Comparison of ENCODE assay signal across 8 cellular contexts in the genomic region with DNA sequence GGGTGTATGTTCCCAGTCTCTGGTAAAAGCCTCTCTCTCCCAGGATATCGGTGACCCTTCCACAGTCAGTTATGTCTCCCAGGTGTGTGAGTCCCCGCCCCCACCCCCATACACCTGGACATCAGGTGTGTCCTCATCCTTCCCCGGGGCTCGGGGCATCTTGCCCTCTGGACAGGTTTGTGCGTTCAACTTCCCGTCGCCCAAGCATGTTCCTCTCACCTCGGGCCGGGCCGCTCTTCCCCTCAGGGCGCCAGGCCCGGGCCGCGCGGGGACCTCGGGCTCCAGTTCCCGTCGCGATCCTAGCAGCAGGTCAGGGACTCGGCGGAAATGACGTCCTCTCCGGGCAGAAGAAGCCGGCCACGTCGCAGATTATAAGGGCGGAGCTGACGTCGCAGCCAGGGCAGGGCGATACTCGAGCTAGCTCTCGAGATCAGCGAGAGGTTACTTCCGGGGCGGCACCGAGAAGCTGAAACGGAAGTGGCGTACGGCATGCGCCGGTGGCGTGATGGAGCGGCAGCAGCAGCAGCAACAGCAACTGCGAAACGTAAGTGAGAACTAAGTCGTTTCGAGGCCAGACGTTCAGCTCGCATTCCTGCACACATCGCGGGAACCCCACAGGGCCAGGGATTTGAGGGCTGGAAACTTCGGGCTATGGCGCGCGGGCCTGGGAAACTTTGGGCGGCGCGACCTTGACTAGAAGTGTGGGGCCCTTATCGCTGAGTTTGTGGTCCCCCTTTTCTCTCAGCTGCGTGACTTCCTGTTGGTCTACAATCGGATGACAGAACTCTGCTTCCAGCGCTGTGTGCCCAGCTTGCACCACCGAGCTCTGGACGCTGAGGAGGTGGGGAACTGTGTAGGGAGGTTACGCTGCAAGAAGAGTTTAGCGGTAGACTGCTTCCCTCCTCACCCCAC. TPM values are rescaled to one million over a fixed set of nuclear protein-coding genes. Genes with fewer than 3 reads are reported as not detected.
DNase-seq lines count a peak whose midpoint lies in the region; ATAC-seq, FAIRE-seq and TF ChIP-seq lines count a peak whose summit lies in the region.

A gene with protein sequence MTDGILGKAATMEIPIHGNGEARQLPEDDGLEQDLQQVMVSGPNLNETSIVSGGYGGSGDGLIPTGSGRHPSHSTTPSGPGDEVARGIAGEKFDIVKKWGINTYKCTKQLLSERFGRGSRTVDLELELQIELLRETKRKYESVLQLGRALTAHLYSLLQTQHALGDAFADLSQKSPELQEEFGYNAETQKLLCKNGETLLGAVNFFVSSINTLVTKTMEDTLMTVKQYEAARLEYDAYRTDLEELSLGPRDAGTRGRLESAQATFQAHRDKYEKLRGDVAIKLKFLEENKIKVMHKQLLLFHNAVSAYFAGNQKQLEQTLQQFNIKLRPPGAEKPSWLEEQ (minus strand): TSS at position 320 of the 912 bp plus-strand sequence. CDS start 910 bp downstream, outside the sequence.
Gene TIMM10B (plus strand): TSS at position 490 of the 912 bp plus-strand sequence. CDS start 16 bp downstream, at position 506.

- peaks cover 4 to 10% of the 10 kb centered on the region in 2 donors for H3K36me3 ChIP-seq in body of pancreas (replicated peaks in 1 of 2; ENCODE audit: insufficient read depth in 1 of 2, low read depth in 2 of 2)

- peak within 1 kb of the TSS; percentile 47 to 50 for H3K4me3 ChIP-seq in body of pancreas

- ATAC-seq in GM18520 (IDR thresholded peaks at IDR 0.05; ENCODE audit: unreplicated experiment): peak; percentile 99
- peak; percentile 99 for ATAC-seq in HG03064 (IDR thresholded peaks at IDR 0.05; ENCODE audit: low read depth, unreplicated experiment)
- ATAC-seq in body of pancreas: peak; percentile 98
- ATAC-seq in sciatic nerve: peak; percentile 99

- H3K9me3 ChIP-seq in body of pancreas: no peaks in the 10 kb centered on the region

- DNase-seq in NCI-H2107 treated with DMSO at 0.1 percent for 48 hours (lab: John Stamatoyannopoulos, UW; ENCODE audit: unreplicated experiment) (peak; percentile 85), body of pancreas (peak; percentile 98 to 99 (median 99)), iPS DF 19.7 (ENCODE audit: low read depth, low spot score) (peak; percentile 94), sciatic nerve (ENCODE audit: low spot score) (peak; percentile 99)

- H3K27ac ChIP-seq in 22Rv1 (peak within 1 kb of the TSS; percentile 100), body of pancreas (peak within 1 kb of the TSS; percentile 91 to 95 (median 94))

- H3K4me1 ChIP-seq in body of pancreas: peaks cover 47% of the 10 kb centered on the region

- peak; percentile 72 for FAIRE-seq in TTC549 (lab: Jason Lieb, UNC)

- intact Hi-C loops in body of pancreas (cut with DNase I): loop anchor here (10.0 kb wide), 2 partner anchors 96 to 124 kb away; partner anchors contain the start of genes ILK and RRP8
- intact Hi-C loops in sciatic nerve (cut with DNase I): no loop called here

- H3K27me3 ChIP-seq in body of pancreas: no peaks in the 10 kb centered on the region

- TF ChIP-seq CTCF in 22Rv1 (IDR thresholded peaks at IDR 0.05) (no peak), body of pancreas (IDR thresholded peaks at IDR 0.05) (peak in 2 of 7 experiments; percentile 2 to 10)

- peak; percentile 84 to 94 (median 94) for TF ChIP-seq POLR2A in body of pancreas (IDR thresholded peaks at IDR 0.05)

- WGBS in body of pancreas, 2 donors: 0 to 4% methylated on average over 23 to 66 of the region's 66 CpGs

RNA-seq across cellular contexts. Expression of the first gene that starts in this region (rescaled TPM):
- 10 to 100 TPM; 47.2 to 82.7 TPM for total RNA-seq in body of pancreas
- 35.0 TPM for total RNA-seq in sciatic nerve

RNA-seq across cellular contexts. Expression of gene TIMM10B, which starts in this region (rescaled TPM):
- total RNA-seq in body of pancreas (10 to 100 TPM; 17.1 to 22.3 TPM), sciatic nerve (51.5 TPM)

Comparison
In these comparisons a context has a peak if more than half of its experiments do, and no peak if none do; other contexts are left out.
1. Peak in every context shown above with its lines: DNase-seq, ATAC-seq, H3K4me3 ChIP-seq and H3K27ac ChIP-seq.